ENCODE assay signal across 14 cellular contexts in the genomic region with DNA sequence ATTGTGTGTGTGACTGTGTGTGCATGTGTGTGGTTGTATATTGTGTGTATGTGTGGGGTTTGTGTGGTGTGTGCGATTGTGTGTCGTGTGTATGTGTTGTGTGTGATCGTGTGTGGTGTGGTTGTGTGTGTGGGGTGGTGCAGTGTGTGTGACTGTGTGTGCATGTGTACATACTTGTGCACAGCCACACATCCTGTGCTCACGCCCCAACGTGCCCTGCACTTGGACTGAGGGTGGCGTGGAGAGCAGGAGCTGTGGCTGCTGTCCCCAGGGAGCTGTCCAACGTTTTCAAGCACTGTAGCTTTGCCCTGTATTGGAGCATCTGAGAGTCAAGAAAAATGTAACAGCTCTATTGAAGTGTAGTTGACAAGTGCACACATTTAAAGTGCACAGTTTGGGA.
DNase-seq lines count a peak whose midpoint lies in the region; ATAC-seq, FAIRE-seq and TF ChIP-seq lines count a peak whose summit lies in the region.
"Had no signal": no experiment of that assay in that cellular context is flagged by ENCODE, and none has a peak within 500 bp of the region (broad histone marks: within the 10 kb centered on the region; RNA-seq: fewer than 3 reads in every experiment).

No MANE protein-coding gene starts in this region.

- H3K4me3 ChIP-seq in kidney (ENCODE audit: low read length in 2 of 2): no peak overlapping the region
- H3K4me3 ChIP-seq: cardiac muscle cell, left ventricle myocardium inferior, pancreas, testis had no signal

- no peaks in the 10 kb centered on the region for H3K4me1 ChIP-seq in kidney (ENCODE audit: control insufficient read depth in 1 of 2, insufficient read depth in 1 of 2, low read depth in 1 of 2, low read length in 2 of 2)
- H3K4me1 ChIP-seq: left ventricle myocardium inferior, pancreas, testis had no signal

- H3K9ac ChIP-seq in kidney (ENCODE audit: low read length in 2 of 2): no peak overlapping the region

- no peak overlapping the region for H3K27ac Mint-ChIP-seq in activated naive CD8-positive, alpha-beta T cell treated with anti-CD3 and anti-CD28 coated beads, Interleukin-2, amount 10 ng/mL, durations not matched to agents 7 days and 5 days

- CTCF ChIA-PET in HEK293T (lab: Yijun Ruan, JAX): no interaction called here

- no peak for FAIRE-seq in kidney (lab: Jason Lieb, UNC)
- FAIRE-seq: pancreas had no signal

- no peaks in the 10 kb centered on the region for H3K9me3 ChIP-seq in kidney (ENCODE audit: control insufficient read depth in 1 of 2, low read length in 2 of 2)
- H3K9me3 ChIP-seq: pancreas, testis had no signal

- H3K36me3 ChIP-seq in kidney (ENCODE audit: control insufficient read depth in 1 of 2, insufficient read depth in 2 of 2, low read length in 2 of 2): no peaks in the 10 kb centered on the region
- H3K36me3 ChIP-seq: cardiac muscle cell, left ventricle myocardium inferior, pancreas had no signal

- H3K27me3 Mint-ChIP-seq in activated naive CD8-positive, alpha-beta T cell treated with anti-CD3 and anti-CD28 coated beads, Interleukin-2, amount 10 ng/mL, durations not matched to agents 7 days and 5 days: no peaks in the 10 kb centered on the region

- intact Hi-C loops in kidney (cut with DNase I): no loop called here

- no peak overlapping the region for H3K4me3 Mint-ChIP-seq in activated naive CD8-positive, alpha-beta T cell treated with anti-CD3 and anti-CD28 coated beads, Interleukin-2, amount 10 ng/mL, durations not matched to agents 7 days and 5 days

- POLR2A ChIA-PET in HEK293T (lab: Yijun Ruan, JAX): no interaction called here
- POLR2A ChIA-PET in activated naive CD8-positive, alpha-beta T cell treated with anti-CD3 and anti-CD28 coated beads, Interleukin-2, amount 10 ng/mL, durations not matched to agents 7 days and 5 days (lab: Charles Lee): no interaction called here

- H3K36me3 Mint-ChIP-seq in activated naive CD8-positive, alpha-beta T cell treated with anti-CD3 and anti-CD28 coated beads, Interleukin-2, amount 10 ng/mL, durations not matched to agents 7 days and 5 days: no peaks in the 10 kb centered on the region

- DNase-seq in AG08395 (ENCODE audit: low spot score): peak; percentile 42
- DNase-seq in HEK293T (ENCODE audit: extremely low spot score): peak; percentile 13
- no peak for DNase-seq in activated naive CD8-positive, alpha-beta T cell treated with anti-CD3 and anti-CD28 coated beads, Interleukin-2, amount 10 ng/mL, durations not matched to agents 7 days and 5 days
- peak; percentile 41 for DNase-seq in iPS-NIHi11 (ENCODE audit: low spot score)
- no peak for DNase-seq in NCI-H1105 (lab: John Stamatoyannopoulos, UW)
- DNase-seq in NCI-H748 treated with DMSO at 0.1 percent for 48 hours (lab: John Stamatoyannopoulos, UW): no peak
- DNase-seq in kidney: no peak
- DNase-seq in NCI-H1436 (lab: John Stamatoyannopoulos, UW): no peak
- DNase-seq: left ventricle myocardium inferior, NCI-H526, pancreas, testis had no signal

- TF ChIP-seq CTCF in kidney (IDR thresholded peaks at IDR 0.05; ENCODE audit: borderline replicate concordance, extremely low read depth, insufficient read depth): no peak

- H3K9me3 Mint-ChIP-seq in activated naive CD8-positive, alpha-beta T cell treated with anti-CD3 and anti-CD28 coated beads, Interleukin-2, amount 10 ng/mL, durations not matched to agents 7 days and 5 days: no peaks in the 10 kb centered on the region

- H3K4me1 Mint-ChIP-seq in activated naive CD8-positive, alpha-beta T cell treated with anti-CD3 and anti-CD28 coated beads, Interleukin-2, amount 10 ng/mL, durations not matched to agents 7 days and 5 days: no peaks in the 10 kb centered on the region

- no peak overlapping the region for H3K27ac ChIP-seq in kidney (ENCODE audit: low read depth in 2 of 2, low read length in 2 of 2)
- H3K27ac ChIP-seq: C4-2B, cardiac muscle cell, left ventricle myocardium inferior, pancreas, testis had no signal

- peak; percentile 67 for ATAC-seq in activated naive CD8-positive, alpha-beta T cell treated with anti-CD3 and anti-CD28 coated beads, Interleukin-2, amount 10 ng/mL, durations not matched to agents 7 days and 5 days (ENCODE audit: low read depth)

TF ChIP-seq in HEK293T, 16 proteins besides CTCF, POLR2A, EP300 and RAD21:
- TF ChIP-seq HDGF (IDR thresholded peaks at IDR 0.05; ENCODE audit: borderline replicate concordance) (no peak), LEF1 (IDR thresholded peaks at IDR 0.05; ENCODE audit: borderline replicate concordance) (no peak), TARDBP (IDR thresholded peaks at IDR 0.05) (no peak), NFRKB (IDR thresholded peaks at IDR 0.05) (no peak), FOXM1 (IDR thresholded peaks at IDR 0.05; ENCODE audit: borderline replicate concordance) (no peak), BHLHE40 (IDR thresholded peaks at IDR 0.05; ENCODE audit: borderline replicate concordance) (no peak), CTBP1 (IDR thresholded peaks at IDR 0.05; ENCODE audit: borderline replicate concordance) (no peak), ZNF384 (IDR thresholded peaks at IDR 0.05) (no peak), L3MBTL2 (conservative IDR thresholded peaks at IDR 0.05) (no peak), ARNT (IDR thresholded peaks at IDR 0.05) (no peak)
- TF ChIP-seq, protein P1, sequence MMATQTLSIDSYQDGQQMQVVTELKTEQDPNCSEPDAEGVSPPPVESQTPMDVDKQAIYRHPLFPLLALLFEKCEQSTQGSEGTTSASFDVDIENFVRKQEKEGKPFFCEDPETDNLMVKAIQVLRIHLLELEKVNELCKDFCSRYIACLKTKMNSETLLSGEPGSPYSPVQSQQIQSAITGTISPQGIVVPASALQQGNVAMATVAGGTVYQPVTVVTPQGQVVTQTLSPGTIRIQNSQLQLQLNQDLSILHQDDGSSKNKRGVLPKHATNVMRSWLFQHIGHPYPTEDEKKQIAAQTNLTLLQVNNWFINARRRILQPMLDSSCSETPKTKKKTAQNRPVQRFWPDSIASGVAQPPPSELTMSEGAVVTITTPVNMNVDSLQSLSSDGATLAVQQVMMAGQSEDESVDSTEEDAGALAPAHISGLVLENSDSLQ (IDR thresholded peaks at IDR 0.05): no peak

Comparison
In these comparisons a context has a peak if more than half of its experiments do, and no peak if none do; other contexts are left out.
1. DNase-seq: peak in AG08395 (single experiment), HEK293T (single experiment) and iPS-NIHi11 (single experiment); none in activated naive CD8-positive, alpha-beta T cell treated with anti-CD3 and anti-CD28 coated beads, Interleukin-2, amount 10 ng/mL, durations not matched to agents 7 days and 5 days (single experiment), NCI-H1105 (single experiment), NCI-H748 treated with DMSO at 0.1 percent for 48 hours (single experiment), kidney (single experiment) and NCI-H1436 (single experiment).